Comparison of ENCODE assay signal across 8 cellular contexts in the genomic region with DNA sequence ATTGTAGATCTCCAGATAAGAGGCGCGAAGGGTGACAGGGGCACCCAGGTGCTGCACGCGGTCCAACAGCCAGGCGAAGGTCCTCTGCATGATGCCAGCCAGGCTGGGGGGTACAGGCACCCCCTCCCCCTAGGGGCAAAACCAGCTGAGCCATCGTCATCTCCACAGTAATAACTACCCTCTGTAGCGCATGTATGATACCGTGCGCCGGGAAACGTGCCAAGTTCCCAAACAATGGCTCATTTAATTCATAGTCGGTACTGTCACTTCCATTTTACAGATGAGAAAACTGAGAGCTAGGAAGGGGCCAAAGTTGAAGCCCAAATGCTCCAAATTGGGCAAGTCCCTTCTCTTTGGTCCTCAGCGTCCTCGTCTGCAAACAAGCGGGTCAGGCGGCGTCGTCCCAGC. TPM values are rescaled to one million over a fixed set of nuclear protein-coding genes. Genes with fewer than 3 reads are reported as not detected.
A peak's percentile ranks its signal among the peaks of the same experiment; 100 is the strongest.
DNase-seq lines count a peak whose midpoint lies in the region; ATAC-seq and TF ChIP-seq lines count a peak whose summit lies in the region.

No MANE protein-coding gene starts in this region.

- H3K9me3 ChIP-seq in tibial nerve: peaks cover 0 to 13% (median 2%) of the 10 kb centered on the region in 4 donors

- H3K36me3 ChIP-seq in tibial nerve: no peaks in the 10 kb centered on the region

- H3K27me3 Mint-ChIP-seq in activated naive CD8-positive, alpha-beta T cell treated with anti-CD3 and anti-CD28 coated beads, Interleukin-2, amount 50 U/mL, for 24 hours: peaks cover 30% of the 10 kb centered on the region

- no peak for ATAC-seq in activated naive CD8-positive, alpha-beta T cell treated with anti-CD3 and anti-CD28 coated beads, Interleukin-2, amount 50 U/mL, for 24 hours
- ATAC-seq in HG03457 (IDR thresholded peaks at IDR 0.05; ENCODE audit: unreplicated experiment): no peak

- TF ChIP-seq EP300 in tibial nerve (IDR thresholded peaks at IDR 0.05): no peak

- TF ChIP-seq CTCF in lower leg skin (IDR thresholded peaks at IDR 0.05): no peak
- no peak for TF ChIP-seq CTCF in tibial nerve (IDR thresholded peaks at IDR 0.05)

- peak overlapping the region; percentile 26 for H3K4me3 Mint-ChIP-seq in activated naive CD8-positive, alpha-beta T cell treated with anti-CD3 and anti-CD28 coated beads, Interleukin-2, amount 50 U/mL, for 24 hours

- H3K4me3 ChIP-seq in lower leg skin (ENCODE audit: low read depth, poor library complexity, severe bottlenecking) (peak overlapping the region; percentile 6), tibial nerve (peak overlapping the region in 3 of 4 donors; percentile 12 to 57 (median 40))

- peak; percentile 56 for DNase-seq in activated effector memory CD4-positive, alpha-beta T cell treated with anti-CD3 and anti-CD28 coated beads, Interleukin-2, amount 50 U/mL, for 16 hours
- no peak for DNase-seq in activated effector memory CD4-positive, alpha-beta T cell treated with Interleukin-2 at 50 U/mL for 16 hours
- no peak for DNase-seq in activated naive CD8-positive, alpha-beta T cell treated with anti-CD3 and anti-CD28 coated beads, Interleukin-2, amount 50 U/mL, for 24 hours
- peak in 1 of 2 donors; percentile 85 for DNase-seq in lower leg skin (ENCODE audit: low spot score in 2 of 2)
- DNase-seq in tibial nerve (ENCODE audit: low spot score in 2 of 2): no peak
- DNase-seq in T-helper 9 cell: no peak
- no peak for DNase-seq in iPS-NIHi7 (ENCODE audit: extremely low spot score)

- peaks cover 0 to 18% (median 5%) of the 10 kb centered on the region in 4 donors for H3K4me1 ChIP-seq in tibial nerve

- intact Hi-C loops in lower leg skin (cut with DNase I; ENCODE audit: low total_unique reads): no loop called here

- H3K27ac ChIP-seq in tibial nerve: no peak overlapping the region

- TF ChIP-seq POLR2A in lower leg skin (IDR thresholded peaks at IDR 0.05) (no peak), tibial nerve (IDR thresholded peaks at IDR 0.05) (no peak)

- H3K36me3 Mint-ChIP-seq in activated naive CD8-positive, alpha-beta T cell treated with anti-CD3 and anti-CD28 coated beads, Interleukin-2, amount 50 U/mL, for 24 hours (ENCODE audit: low read depth): no peaks in the 10 kb centered on the region

- peaks cover 7% of the 10 kb centered on the region for H3K9me3 Mint-ChIP-seq in activated naive CD8-positive, alpha-beta T cell treated with anti-CD3 and anti-CD28 coated beads, Interleukin-2, amount 50 U/mL, for 24 hours

- no peak overlapping the region for H3K27ac Mint-ChIP-seq in activated naive CD8-positive, alpha-beta T cell treated with anti-CD3 and anti-CD28 coated beads, Interleukin-2, amount 50 U/mL, for 24 hours

- 20 to 32% methylated on average over 14 to 18 of the region's 18 CpGs for WGBS in lower leg skin, 2 donors
- WGBS in tibial nerve, 2 donors: 21 to 38% methylated on average over 13 to 18 of the region's 18 CpGs

- peaks cover 7% of the 10 kb centered on the region for H3K4me1 Mint-ChIP-seq in activated naive CD8-positive, alpha-beta T cell treated with anti-CD3 and anti-CD28 coated beads, Interleukin-2, amount 50 U/mL, for 24 hours

- H3K27me3 ChIP-seq in tibial nerve: peaks cover 0 to 31% of the 10 kb centered on the region in 2 donors

RNA-seq across cellular contexts. Expression of a gene that starts 1.5 kb away (rescaled TPM):
- 1 to 10 TPM in 2 of 4 donors, under 1 TPM in 2; 0.53 to 5.3 (median 1.9) TPM for total RNA-seq in lower leg skin
- total RNA-seq in tibial nerve: not detected

RNA-seq across cellular contexts. Expression of a gene that starts 19.5 kb away (rescaled TPM):
- total RNA-seq in lower leg skin (not detected), tibial nerve (not detected)

RNA-seq across cellular contexts. Expression of a gene that starts 57.7 kb away (rescaled TPM):
- total RNA-seq in lower leg skin (10 to 100 TPM in 3 of 4 donors, 1 to 10 TPM in 1; 9.4 to 16.1 (median 12.3) TPM), tibial nerve (10 to 100 TPM; 14.9 to 55.8 (median 27.7) TPM)
